18 cellular contexts compared by ENCODE assay signal in genomic region chr1:7922301-7922700, GRCh38. TPM values are rescaled to one million over a fixed set of nuclear protein-coding genes. Genes with fewer than 3 reads are reported as not detected.
DNase-seq lines count a peak whose midpoint lies in the region; ATAC-seq and TF ChIP-seq lines count a peak whose summit lies in the region.
"Had no signal": no experiment of that assay in that cellular context is flagged by ENCODE, and none has a peak within 500 bp of the region (broad histone marks: within the 10 kb centered on the region; RNA-seq: fewer than 3 reads in every experiment).

No MANE protein-coding gene starts in this region.

- peak overlapping the region; percentile 70 for H3K27ac Mint-ChIP-seq in HFFc6
- H3K27ac Mint-ChIP-seq: activated CD4-positive, alpha-beta T cell treated with anti-CD3 and anti-CD28 coated beads, Interleukin-2, amount 10 ng/mL, durations not matched to agents 7 days and 5 days; B cell had no signal

- H3K4me3 ChIP-seq in ascending aorta (peak overlapping the region in 1 of 2 donors; percentile 51), thyroid gland (replicated peaks in 1 of 3) (no peak overlapping the region)
- H3K4me3 ChIP-seq: body of pancreas, esophagus muscularis mucosa, stomach had no signal

- ATAC-seq in HG02588 (IDR thresholded peaks at IDR 0.05; ENCODE audit: unreplicated experiment): no peak
- ATAC-seq: body of pancreas had no signal

- no peaks in the 10 kb centered on the region for H3K9me3 ChIP-seq in ascending aorta
- H3K9me3 ChIP-seq in thyroid gland: no peaks in the 10 kb centered on the region
- H3K9me3 ChIP-seq: body of pancreas, esophagus muscularis mucosa, stomach had no signal

- no peaks in the 10 kb centered on the region for H3K27me3 ChIP-seq in ascending aorta
- H3K27me3 ChIP-seq in thyroid gland: no peaks in the 10 kb centered on the region
- H3K27me3 ChIP-seq: body of pancreas had no signal

- H3K4me1 Mint-ChIP-seq in HFFc6 (ENCODE audit: low read depth): peaks cover 24% of the 10 kb centered on the region
- H3K4me1 Mint-ChIP-seq: B cell had no signal

- peak overlapping the region; percentile 46 for H3K4me3 Mint-ChIP-seq in HFFc6
- H3K4me3 Mint-ChIP-seq: activated CD4-positive, alpha-beta T cell treated with anti-CD3 and anti-CD28 coated beads, Interleukin-2, amount 10 ng/mL, durations not matched to agents 7 days and 5 days; B cell had no signal

- peak; percentile 22 for DNase-seq in AG08395 (ENCODE audit: low spot score)
- DNase-seq in HFFc6: peak; percentile 51
- DNase-seq in ascending aorta (ENCODE audit: low spot score in 2 of 2): peak in 1 of 2 donors; percentile 73
- peak; percentile 62 for DNase-seq in islet precursor cell
- no peak for DNase-seq in NK-92 treated with Interleukin-12 subunit alpha and Interleukin-12 subunit beta, amount 100 ng/mL, for 24 hours (lab: John Stamatoyannopoulos, UW)
- DNase-seq in thyroid gland: no peak
- DNase-seq in effector CD4-positive, alpha-beta T cell: no peak
- DNase-seq: activated CD4-positive, alpha-beta T cell treated with anti-CD3 and anti-CD28 coated beads, Interleukin-2, amount 10 ng/mL, durations not matched to agents 7 days and 5 days; body of pancreas; KG1; NCI-H1417 treated with DMSO at 0.1 percent for 48 hours; NCI-H2227 treated with DMSO at 0.1 percent for 48 hours; SIG-M5; stomach had no signal

- intact Hi-C loops in ascending aorta (cut with DNase I) (no loop called here), thyroid gland (cut with DNase I) (no loop called here)

- H3K4me1 ChIP-seq in ascending aorta: no peaks in the 10 kb centered on the region
- H3K4me1 ChIP-seq in thyroid gland: no peaks in the 10 kb centered on the region
- H3K4me1 ChIP-seq: body of pancreas, esophagus muscularis mucosa, parathyroid adenoma, stomach had no signal

- H3K27ac ChIP-seq in ascending aorta (peak overlapping the region; percentile 75 to 78), thyroid gland (no peak overlapping the region)
- H3K27ac ChIP-seq: body of pancreas, esophagus muscularis mucosa, parathyroid adenoma, stomach had no signal

- no peak for TF ChIP-seq POLR2A in thyroid gland (IDR thresholded peaks at IDR 0.05)

- WGBS in thyroid gland, 2 donors: 77 to 84% methylated on average over 6 of the region's 6 CpGs

- no peaks in the 10 kb centered on the region for H3K9me3 Mint-ChIP-seq in HFFc6
- H3K9me3 Mint-ChIP-seq: activated CD4-positive, alpha-beta T cell treated with anti-CD3 and anti-CD28 coated beads, Interleukin-2, amount 10 ng/mL, durations not matched to agents 7 days and 5 days had no signal

- no peak for TF ChIP-seq CTCF in HFFc6 (IDR thresholded peaks at IDR 0.05)
- no peak for TF ChIP-seq CTCF in ascending aorta (IDR thresholded peaks at IDR 0.05)
- TF ChIP-seq CTCF in thyroid gland (IDR thresholded peaks at IDR 0.05): no peak

- H3K27me3 Mint-ChIP-seq in HFFc6 (ENCODE audit: insufficient read depth): peaks cover 18% of the 10 kb centered on the region
- H3K27me3 Mint-ChIP-seq: activated CD4-positive, alpha-beta T cell treated with anti-CD3 and anti-CD28 coated beads, Interleukin-2, amount 10 ng/mL, durations not matched to agents 7 days and 5 days had no signal

- H3K36me3 ChIP-seq in ascending aorta: no peaks in the 10 kb centered on the region
- H3K36me3 ChIP-seq in thyroid gland: no peaks in the 10 kb centered on the region
- H3K36me3 ChIP-seq: esophagus muscularis mucosa, stomach had no signal

- H3K36me3 Mint-ChIP-seq in HFFc6 (ENCODE audit: low read depth): no peaks in the 10 kb centered on the region

RNA-seq across cellular contexts. Expression of gene TNFRSF9, which starts 18.3 kb away (rescaled TPM):
- total RNA-seq in HFFc6 (2021; fragmentation: NEBNext Ultra II Directional; extraction: Animal tissue kit (Norgen Biotek cat#: 25700)): not detected
- total RNA-seq in ascending aorta (not detected), thyroid gland (under 1 TPM in 1 of 4 donors, not detected in 3; 0.10 TPM)

RNA-seq across cellular contexts. Expression of gene PARK7, which starts 39.2 kb away (rescaled TPM):
- total RNA-seq in HFFc6 (2021; fragmentation: NEBNext Ultra II Directional; extraction: Animal tissue kit (Norgen Biotek cat#: 25700)): 100 to 1,000 TPM; 331 to 377 (median 362) TPM
- total RNA-seq in ascending aorta (103 TPM), thyroid gland (100 to 1,000 TPM; 222 to 327 (median 257) TPM)

Comparison
In these comparisons a context has a peak if more than half of its experiments do, and no peak if none do; other contexts are left out.
1. DNase-seq: peak in AG08395 (single experiment), HFFc6 (single experiment) and islet precursor cell (single experiment); none in NK-92 treated with Interleukin-12 subunit alpha and Interleukin-12 subunit beta, amount 100 ng/mL, for 24 hours (single experiment), thyroid gland (0 of 2) and effector CD4-positive, alpha-beta T cell (single experiment).
2. H3K27ac ChIP-seq: peak in ascending aorta (2 of 2); none in thyroid gland (0 of 3).